Comparison of ENCODE assay signal across 9 cellular contexts in the genomic region with DNA sequence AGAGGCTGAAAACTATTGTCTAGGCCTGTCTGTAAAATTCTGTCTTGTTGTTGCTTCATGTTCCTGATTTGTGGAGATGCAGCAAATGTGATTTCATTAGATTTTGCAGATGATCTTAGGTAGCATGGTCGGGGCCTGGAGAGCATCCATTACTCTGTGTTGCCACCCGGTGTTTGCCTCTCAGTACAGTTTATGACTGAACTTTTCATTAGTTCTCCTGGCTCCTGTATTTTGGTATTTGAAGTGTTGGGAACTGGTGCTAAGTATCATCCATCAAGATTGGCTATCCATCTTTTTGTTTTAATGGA. TPM values are rescaled to one million over a fixed set of nuclear protein-coding genes. Genes with fewer than 3 reads are reported as not detected.
DNase-seq lines count a peak whose midpoint lies in the region; ATAC-seq and TF ChIP-seq lines count a peak whose summit lies in the region.
"Had no signal": no experiment of that assay in that cellular context is flagged by ENCODE, and none has a peak within 500 bp of the region (broad histone marks: within the 10 kb centered on the region; RNA-seq: fewer than 3 reads in every experiment).

No MANE protein-coding gene starts in this region.

- H3K36me3 ChIP-seq in SK-N-MC (ENCODE audit: insufficient read depth, low read length) = peaks cover 77% of the 10 kb centered on the region
- peaks cover 96% of the 10 kb centered on the region for H3K36me3 ChIP-seq in endodermal cell (ENCODE audit: control insufficient read depth, insufficient read depth, low read length)

- H3K9ac ChIP-seq in SK-N-MC (ENCODE audit: insufficient read length) (no peak overlapping the region), endodermal cell (ENCODE audit: extremely low read depth, low read length, poor library complexity, severe bottlenecking) (no peak overlapping the region)

- TF ChIP-seq CTCF in Calu3 (IDR thresholded peaks at IDR 0.05; ENCODE audit: unreplicated experiment) (no peak), endodermal cell (conservative IDR thresholded peaks at IDR 0.05) (peak; percentile 51), retinal pigment epithelial cell (conservative IDR thresholded peaks at IDR 0.05; ENCODE audit: low read depth, low read length) (peak; percentile 18)

- H3K4me3 Mint-ChIP-seq in Calu3 (ENCODE audit: low read depth, unreplicated experiment) (no peak overlapping the region), endodermal cell (no peak overlapping the region)

- H3K9me3 Mint-ChIP-seq in Calu3 (ENCODE audit: low read depth, unreplicated experiment) = no peaks in the 10 kb centered on the region
- no peaks in the 10 kb centered on the region for H3K9me3 Mint-ChIP-seq in endodermal cell

- H3K27ac Mint-ChIP-seq in Calu3 (ENCODE audit: unreplicated experiment) (peak overlapping the region; percentile 56), endodermal cell (peak overlapping the region; percentile 2)

- CTCF ChIA-PET in Calu3 (lab: Charles Lee) = interaction anchor here (2.9 kb wide), 1 partner anchor 18 kb away, joined by 18 read pairs; no protein-coding TSS in a partner anchor

- H3K36me3 Mint-ChIP-seq in Calu3 (ENCODE audit: insufficient read depth, unreplicated experiment) (peaks cover 14% of the 10 kb centered on the region), endodermal cell (ENCODE audit: low read depth) (peaks cover 60% of the 10 kb centered on the region)

- no peak for ATAC-seq in GM18502 (IDR thresholded peaks at IDR 0.05; ENCODE audit: poor library complexity, unreplicated experiment)
- ATAC-seq in HG03571 (IDR thresholded peaks at IDR 0.05; ENCODE audit: unreplicated experiment) = no peak

- intact Hi-C loops in Calu3 (cut with micrococcal nuclease; ENCODE audit: unreplicated experiment) = no loop called here

- H3K4me1 Mint-ChIP-seq in Calu3 (ENCODE audit: low read depth, unreplicated experiment) (peaks cover 48% of the 10 kb centered on the region), endodermal cell (peaks cover 23% of the 10 kb centered on the region)

- WGBS in endodermal cell (ENCODE audit: insufficient coverage in 1 of 2, insufficient read length in 1 of 2), 2 experiments = 80 to 82% methylated on average over 1 to 2 of the region's 2 CpGs

- H3K9me3 ChIP-seq in SK-N-MC (ENCODE audit: low read depth, low read length) (no peaks in the 10 kb centered on the region), endodermal cell (ENCODE audit: control insufficient read depth, low read length) (no peaks in the 10 kb centered on the region)
- H3K9me3 ChIP-seq: mucosa of descending colon had no signal

- H3K27me3 Mint-ChIP-seq in Calu3 (ENCODE audit: unreplicated experiment) (no peaks in the 10 kb centered on the region), endodermal cell (ENCODE audit: insufficient read depth) (no peaks in the 10 kb centered on the region)

- no peaks in the 10 kb centered on the region for H3K27me3 ChIP-seq in endodermal cell (ENCODE audit: control insufficient read depth, insufficient read depth, low read length, poor library complexity, severe bottlenecking)

- DNase-seq in Calu3 = no peak
- no peak for DNase-seq in SK-N-MC (ENCODE audit: low read depth, low spot score)
- no peak for DNase-seq in endodermal cell
- no peak for DNase-seq in retinal pigment epithelial cell (ENCODE audit: low read depth)
- DNase-seq in NCI-H1048 (lab: John Stamatoyannopoulos, UW) = no peak
- DNase-seq in AG08395 (ENCODE audit: low spot score) = no peak
- DNase-seq: mucosa of descending colon had no signal

- peaks cover 3% of the 10 kb centered on the region for H3K4me1 ChIP-seq in endodermal cell (ENCODE audit: control insufficient read depth, insufficient read depth, low read length)

- H3K27ac ChIP-seq in SK-N-MC (0 out of 2 replicates have a peak overlapping the region, but pooled peaks have one; percentile 21), endodermal cell (ENCODE audit: low read depth, low read length) (no peak overlapping the region)

- H3K4me3 ChIP-seq in SK-N-MC (no peak overlapping the region), endodermal cell (ENCODE audit: low read length) (no peak overlapping the region), retinal pigment epithelial cell (ENCODE audit: low read length) (no peak overlapping the region)
- H3K4me3 ChIP-seq: mucosa of descending colon had no signal

- no TSS peak for BruUV-seq in Calu3 (replicated peaks; lab: Mats Ljungman, UMichigan)

RNA-seq across cellular contexts. Expression of a gene that starts 7.7 kb away (rescaled TPM):
- total RNA-seq in Calu3 (2022) (179 and 197 TPM in 2 replicates), endodermal cell (100 to 1,000 TPM; 162 to 193 TPM)
- 178 TPM for polyA plus RNA-seq in endodermal cell (2013, experiment 1 of 2)
- 174 TPM for polyA plus RNA-seq in endodermal cell (2013, experiment 2 of 2)
